Comparison of ENCODE assay signal across 10 cellular contexts in the genomic region with DNA sequence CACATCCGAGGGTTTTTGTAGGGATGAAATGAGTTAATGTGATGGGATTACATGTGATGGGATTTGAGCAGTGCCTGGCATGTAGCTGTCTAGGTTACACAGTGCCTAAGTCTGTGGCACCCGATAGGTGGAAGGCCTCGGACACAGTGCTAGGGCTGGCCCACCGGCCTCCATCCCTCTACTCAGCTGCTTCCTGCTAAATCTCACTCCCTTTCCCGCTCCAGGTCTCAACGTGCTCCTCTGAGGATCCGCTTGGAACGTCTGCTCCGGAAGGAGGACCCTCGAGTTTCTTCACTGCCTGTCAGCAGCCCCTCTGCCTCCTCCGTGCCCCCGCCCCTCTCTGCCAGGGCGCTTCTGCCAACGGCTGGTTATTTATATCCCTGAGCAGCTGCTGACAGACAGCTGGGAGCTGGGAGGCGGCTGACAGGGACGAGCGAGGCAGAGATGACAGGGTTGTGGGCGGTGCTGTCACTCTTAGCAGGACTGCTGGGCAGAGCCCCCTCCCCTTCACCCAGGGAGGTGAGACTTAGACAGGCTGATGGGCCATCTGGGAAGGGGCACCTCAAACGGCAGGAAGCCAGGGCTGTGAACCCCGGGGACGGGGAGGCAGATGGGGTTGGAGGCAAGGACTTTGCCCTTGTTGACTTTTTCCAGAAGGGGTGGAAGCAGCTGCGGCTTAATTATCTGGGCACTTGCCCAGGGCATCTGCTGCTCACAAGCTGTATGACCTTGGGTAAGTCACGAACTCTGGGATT. TPM values are rescaled to one million over a fixed set of nuclear protein-coding genes. Genes with fewer than 3 reads are reported as not detected.
DNase-seq lines count a peak whose midpoint lies in the region; ATAC-seq and TF ChIP-seq lines count a peak whose summit lies in the region.
"Had no signal": no experiment of that assay in that cellular context is flagged by ENCODE, and none has a peak within 500 bp of the region (broad histone marks: within the 10 kb centered on the region; RNA-seq: fewer than 3 reads in every experiment).

No MANE protein-coding gene starts in this region.

- peak overlapping the region; percentile 44 for H3K27ac ChIP-seq in WERI-Rb-1
- no peak overlapping the region for H3K27ac ChIP-seq in upper lobe of right lung

- ATAC-seq in memory B cell (ENCODE audit: low read depth) (no peak), upper lobe of right lung (no peak)

- H3K36me3 Mint-ChIP-seq in memory B cell = no peaks in the 10 kb centered on the region

- H3K27me3 ChIP-seq in WERI-Rb-1 (ENCODE audit: insufficient read depth, low read depth, severe bottlenecking) (no peaks in the 10 kb centered on the region), upper lobe of right lung (peaks cover 22% of the 10 kb centered on the region)

- peak; percentile 37 for DNase-seq in CMK (ENCODE audit: low read depth)
- DNase-seq in NCI-H1694 treated with DMSO at 0.1 percent for 48 hours (lab: John Stamatoyannopoulos, UW) = peak; percentile 98
- DNase-seq in WERI-Rb-1 = peak; percentile 95
- DNase-seq in memory B cell (ENCODE audit: low spot score in 2 of 2) = no peak
- DNase-seq in upper lobe of right lung = no peak
- no peak for DNase-seq in SW480 (ENCODE audit: low spot score)
- DNase-seq in germinal center (ENCODE audit: low spot score) = no peak
- no peak for DNase-seq in activated CD4-positive, alpha-beta T cell treated with anti-CD3 and anti-CD28 coated beads, Interleukin-2, amount 50 U/mL, for 1 hour
- DNase-seq: aorta had no signal

- TF ChIP-seq CTCF in WERI-Rb-1 (IDR thresholded peaks at IDR 0.05; ENCODE audit: low read depth, low read length) (no peak), upper lobe of right lung (IDR thresholded peaks at IDR 0.05) (no peak)

- H3K27me3 Mint-ChIP-seq in memory B cell = peaks cover 10% of the 10 kb centered on the region

- intact Hi-C loops in upper lobe of right lung (cut with DNase I) = no loop called here

- H3K36me3 ChIP-seq in WERI-Rb-1 = no peaks in the 10 kb centered on the region
- no peaks in the 10 kb centered on the region for H3K36me3 ChIP-seq in upper lobe of right lung

- H3K4me3 Mint-ChIP-seq in memory B cell = peak overlapping the region; percentile 21

- H3K27ac Mint-ChIP-seq in memory B cell = no peak overlapping the region

- no peaks in the 10 kb centered on the region for H3K9me3 Mint-ChIP-seq in memory B cell

- H3K4me1 Mint-ChIP-seq in memory B cell = peaks cover 33% of the 10 kb centered on the region

- H3K9me3 ChIP-seq in WERI-Rb-1 (ENCODE audit: severe bottlenecking) (no peaks in the 10 kb centered on the region), upper lobe of right lung (no peaks in the 10 kb centered on the region)

- peak overlapping the region; percentile 27 for H3K4me3 ChIP-seq in WERI-Rb-1 (ENCODE audit: low read depth, low read length)
- no peak overlapping the region for H3K4me3 ChIP-seq in upper lobe of right lung

- peaks cover 7% of the 10 kb centered on the region for H3K4me1 ChIP-seq in upper lobe of right lung

RNA-seq across cellular contexts. Expression of gene LRRN2, which starts 26.6 kb away (rescaled TPM):
- total RNA-seq in upper lobe of right lung = 3.2 TPM
- total RNA-seq: SK-MEL-5 had no signal

Comparison
In these comparisons a context has a peak if more than half of its experiments do, and no peak if none do; other contexts are left out.
1. DNase-seq: peak in CMK (single experiment), NCI-H1694 treated with DMSO at 0.1 percent for 48 hours (single experiment) and WERI-Rb-1 (single experiment); none in memory B cell (0 of 2), upper lobe of right lung (single experiment), SW480 (single experiment), germinal center (single experiment) and activated CD4-positive, alpha-beta T cell treated with anti-CD3 and anti-CD28 coated beads, Interleukin-2, amount 50 U/mL, for 1 hour (single experiment).